In the genomic region with DNA sequence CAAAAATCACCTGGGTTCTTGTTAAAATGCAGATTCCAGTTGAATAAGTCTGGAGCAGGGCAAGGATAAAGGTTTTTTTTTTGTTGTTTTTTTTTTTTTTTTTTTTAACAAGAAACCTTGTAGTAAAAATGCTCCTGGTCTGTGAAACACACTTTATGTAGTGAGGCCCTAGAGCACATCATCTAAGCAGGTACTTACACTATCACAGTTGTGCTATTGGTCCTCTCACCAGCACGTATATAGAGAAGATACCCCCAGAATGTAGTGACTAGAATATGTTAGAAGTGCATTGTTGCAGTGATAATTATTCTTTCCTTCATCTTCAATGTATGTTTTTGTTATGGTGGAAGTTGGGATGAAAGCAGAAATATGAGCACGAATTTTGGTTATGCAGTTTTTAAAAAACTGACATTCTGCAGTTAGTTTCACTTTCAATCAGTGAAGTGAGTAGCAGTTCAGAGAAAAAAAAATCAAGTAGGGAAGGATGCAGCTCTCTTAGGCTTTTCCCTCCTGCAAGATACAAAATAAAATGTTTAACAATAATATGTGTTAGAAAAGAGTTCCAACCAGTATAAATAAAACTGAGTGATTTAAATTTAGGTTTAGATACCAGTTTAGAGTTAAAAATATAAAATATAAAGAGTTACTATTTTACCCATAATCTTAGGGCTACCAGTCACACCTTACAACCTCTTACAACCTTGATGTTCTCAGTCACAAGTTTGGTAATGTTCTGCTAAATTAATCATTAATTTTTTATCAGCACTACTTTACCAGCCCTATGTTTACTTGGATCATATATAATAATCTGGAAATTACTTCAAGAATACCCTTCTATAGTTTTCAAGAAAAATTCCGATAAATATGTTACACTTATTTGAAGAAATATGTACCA, we compare ENCODE assay signal across 10 cellular contexts. TPM values are rescaled to one million over a fixed set of nuclear protein-coding genes. Genes with fewer than 3 reads are reported as not detected.
A peak's percentile ranks its signal among the peaks of the same experiment; 100 is the strongest.
DNase-seq lines count a peak whose midpoint lies in the region; ATAC-seq lines count a peak whose summit lies in the region.
"Had no signal": no experiment of that assay in that cellular context is flagged by ENCODE, and none has a peak within 500 bp of the region (broad histone marks: within the 10 kb centered on the region; RNA-seq: fewer than 3 reads in every experiment).

No MANE protein-coding gene starts in this region.

- ATAC-seq in GM18858 (IDR thresholded peaks at IDR 0.05; ENCODE audit: unreplicated experiment) (peak; percentile 38), GM21447 (IDR thresholded peaks at IDR 0.05; ENCODE audit: unreplicated experiment) (peak; percentile 54), HG03457 (IDR thresholded peaks at IDR 0.05; ENCODE audit: unreplicated experiment) (peak; percentile 33), left lobe of liver (peak; percentile 52)
- ATAC-seq: activated naive CD8-positive, alpha-beta T cell treated with anti-CD3 and anti-CD28 coated beads, Interleukin-2, amount 50 U/mL, for 24 hours had no signal

- DNase-seq in left lobe of liver (ENCODE audit: low spot score) (no peak), NCI-H526 (lab: John Stamatoyannopoulos, UW) (no peak), cerebellar cortex (ENCODE audit: low spot score) (no peak)
- no peak for DNase-seq in stimulated activated CD4-positive, alpha-beta T cell treated with anti-CD3 and anti-CD28 coated beads, Interleukin-4, amount 100 ng/mL, for 4 hours
- DNase-seq: activated naive CD8-positive, alpha-beta T cell treated with anti-CD3 and anti-CD28 coated beads, Interleukin-2, amount 50 U/mL, for 24 hours; Kasumi-1 had no signal

RNA-seq across cellular contexts. Expression of gene DEFB113, which starts 9.2 kb away (rescaled TPM):
- not detected for total RNA-seq in left lobe of liver
- total RNA-seq: fibroblast of villous mesenchyme had no signal

RNA-seq across cellular contexts. Expression of gene DEFB114, which starts 14.6 kb away (rescaled TPM):
- total RNA-seq in left lobe of liver: not detected
- total RNA-seq: fibroblast of villous mesenchyme had no signal

RNA-seq across cellular contexts. Expression of gene DEFB110, which starts 43.2 kb away (rescaled TPM):
- total RNA-seq in left lobe of liver: not detected
- total RNA-seq: fibroblast of villous mesenchyme had no signal
